In genomic region chr22:37569009-37569920, GRCh38 we compare ENCODE assay signal across 1 cellular context.
TF ChIP-seq lines count a peak whose summit lies in the region.

No MANE protein-coding gene starts in this region.

TF ChIP-seq in HepG2, 621 proteins besides CTCF, POLR2A, EP300 and RAD21 (continued from another document and continues in another):
- no peak for TF ChIP-seq REST (IDR thresholded peaks at IDR 0.05; ENCODE audit: borderline replicate concordance in 1 of 2, low read depth in 1 of 2, low read length in 2 of 2)
- TF ChIP-seq ZHX1 (CRISPR knock-in tag; IDR thresholded peaks at IDR 0.05; ENCODE audit: low read depth), result no peak
- TF ChIP-seq BCL6 (CRISPR knock-in tag; IDR thresholded peaks at IDR 0.05), result peak; percentile 64
- no peak for TF ChIP-seq TOE1 (CRISPR knock-in tag; IDR thresholded peaks at IDR 0.05)
- TF ChIP-seq ZNF784 (CRISPR knock-in tag; IDR thresholded peaks at IDR 0.05; ENCODE audit: borderline replicate concordance), result peak; percentile 95
- TF ChIP-seq FUBP1 (CRISPR knock-in tag; IDR thresholded peaks at IDR 0.05; ENCODE audit: borderline replicate concordance), result no peak
- TF ChIP-seq NFAT5 (CRISPR knock-in tag; IDR thresholded peaks at IDR 0.05), result 0 out of 2 replicates have a peak, but pooled peaks have one; percentile 5
- TF ChIP-seq NCOA5 (CRISPR knock-in tag; IDR thresholded peaks at IDR 0.05), result no peak; the same call in 1 of the 2 replicates
- no peak; the same call in 1 of the 2 replicates for TF ChIP-seq TRAFD1 (CRISPR knock-in tag; IDR thresholded peaks at IDR 0.05; ENCODE audit: borderline replicate concordance)
- peak; percentile 15 for TF ChIP-seq HNRNPH1 (optimal IDR thresholded peaks at IDR 0.05; ENCODE audit: low read depth, low read length)
- TF ChIP-seq PRPF4 (IDR thresholded peaks at IDR 0.05; ENCODE audit: low read depth, low read length, poor library complexity, severe bottlenecking), result no peak
- TF ChIP-seq DNMT1 (CRISPR knock-in tag; IDR thresholded peaks at IDR 0.05), result no peak
- peak; percentile 79; the same call in 1 of the 2 replicates for TF ChIP-seq AHR (CRISPR knock-in tag; IDR thresholded peaks at IDR 0.05)
- TF ChIP-seq ZNF101 (CRISPR knock-in tag; IDR thresholded peaks at IDR 0.05; ENCODE audit: borderline replicate concordance, low read depth), result no peak
- TF ChIP-seq MED13 (CRISPR knock-in tag; IDR thresholded peaks at IDR 0.05), result peak; percentile 84
- TF ChIP-seq NR0B2 (CRISPR knock-in tag; IDR thresholded peaks at IDR 0.05), result peak; percentile 85; the same call in 1 of the 2 replicates
- TF ChIP-seq ISL2 (CRISPR knock-in tag; IDR thresholded peaks at IDR 0.05), result peak; percentile 76
- TF ChIP-seq ZNF512 (CRISPR knock-in tag; IDR thresholded peaks at IDR 0.05), result 0 out of 2 replicates have a peak, but pooled peaks have one; percentile 47
- peak; percentile 9 for TF ChIP-seq ZNF580 (CRISPR knock-in tag; IDR thresholded peaks at IDR 0.05; ENCODE audit: borderline replicate concordance, low read depth)
- no peak for TF ChIP-seq ZNF75D (CRISPR knock-in tag; IDR thresholded peaks at IDR 0.05; ENCODE audit: borderline replicate concordance)
- TF ChIP-seq ZNF749 (CRISPR knock-in tag; IDR thresholded peaks at IDR 0.05; ENCODE audit: borderline replicate concordance), result peak; percentile 43; the same call in 1 of the 2 replicates
- TF ChIP-seq ZNF446 (CRISPR knock-in tag; IDR thresholded peaks at IDR 0.05), result no peak
- TF ChIP-seq ARNT (IDR thresholded peaks at IDR 0.05), result no peak
- no peak for TF ChIP-seq FOXJ3 (CRISPR knock-in tag; IDR thresholded peaks at IDR 0.05; ENCODE audit: borderline replicate concordance)
- no peak for TF ChIP-seq ZFYVE20 (CRISPR knock-in tag; IDR thresholded peaks at IDR 0.05; ENCODE audit: borderline replicate concordance, low read depth)
- TF ChIP-seq KAT2B (IDR thresholded peaks at IDR 0.05; ENCODE audit: borderline replicate concordance, low read depth, low read length), result no peak
- TF ChIP-seq RORA (CRISPR knock-in tag; IDR thresholded peaks at IDR 0.05), result no peak
- no peak for TF ChIP-seq AKNA (CRISPR knock-in tag; IDR thresholded peaks at IDR 0.05; ENCODE audit: borderline replicate concordance)
- no peak for TF ChIP-seq ZNF367 (CRISPR knock-in tag; IDR thresholded peaks at IDR 0.05; ENCODE audit: borderline replicate concordance)
